ENCODE assay signal across 20 cellular contexts in genomic region chr22:38348751-38349496, GRCh38. TPM values are rescaled to one million over a fixed set of nuclear protein-coding genes. Genes with fewer than 3 reads are reported as not detected.
DNase-seq lines count a peak whose midpoint lies in the region; ATAC-seq and TF ChIP-seq lines count a peak whose summit lies in the region.
"Had no signal": no experiment of that assay in that cellular context is flagged by ENCODE, and none has a peak within 500 bp of the region (broad histone marks: within the 10 kb centered on the region; RNA-seq: fewer than 3 reads in every experiment).

No MANE protein-coding gene starts in this region.

- H4K20me1 ChIP-seq in BLaER1 treated with 17β-estradiol and CSF1 and Interleukin-3, amounts not matched to agents 10 nM and 100 nM = peaks cover 0 to 20% (median 0%) of the 10 kb centered on the region in 11 experiments; a peak in 5 of 22 replicates
- H4K20me1 ChIP-seq in osteoblast (ENCODE audit: insufficient read depth, low read length) = peaks cover 2% of the 10 kb centered on the region

- DNase-seq in chondrocyte (ENCODE audit: low spot score) = peak; percentile 63
- DNase-seq in osteoblast (ENCODE audit: insufficient read length, low spot score, missing footprints) = peak; percentile 18
- DNase-seq in activated CD4-positive, CD25-positive, alpha-beta regulatory T cell treated with anti-CD3 and anti-CD28 coated beads, Interleukin-2, amount 50 U/mL, for 72 hours = no peak
- DNase-seq in effector memory CD4-positive, alpha-beta T cell = no peak
- DNase-seq: activated CD4-positive, alpha-beta memory T cell treated with anti-CD3 and anti-CD28 coated beads, Interleukin-2, amount 10 ng/mL, durations not matched to agents 7 days and 5 days; activated naive CD4-positive, alpha-beta T cell; BE2C; effector CD4-positive, alpha-beta T cell; GOT3; NCI-H1048; NCI-H2171 treated with DMSO at 0.1 percent for 48 hours; stimulated activated naive CD4-positive, alpha-beta T cell treated with Interleukin-2 at 50 U/mL for 16 hours had no signal

- H3K9ac ChIP-seq in BLaER1 treated with 17β-estradiol and CSF1 and Interleukin-3, amounts not matched to agents 10 nM and 100 nM = no peak overlapping the region

- ATAC-seq in GM21528 (IDR thresholded peaks at IDR 0.05; ENCODE audit: low FRiP score, unreplicated experiment) (no peak), HG03460 (IDR thresholded peaks at IDR 0.05; ENCODE audit: unreplicated experiment) (no peak)

- no peak overlapping the region for H3K4me3 ChIP-seq in BLaER1 treated with 17β-estradiol and CSF1 and Interleukin-3, amounts not matched to agents 10 nM and 100 nM
- H3K4me3 ChIP-seq in HEK293 (ENCODE audit: low read depth, low read length) (no peak overlapping the region), osteoblast (ENCODE audit: insufficient read depth, low read length) (no peak overlapping the region)
- no peak overlapping the region for H3K4me3 ChIP-seq in effector memory CD4-positive, alpha-beta T cell (ENCODE audit: insufficient read depth, low read depth, low read length, poor library complexity, severe bottlenecking)
- H3K4me3 ChIP-seq: breast epithelium, skin epidermis, uterus had no signal

- H3K36me3 Mint-ChIP-seq in chondrocyte (ENCODE audit: low read depth) = no peaks in the 10 kb centered on the region

- H3K9me3 Mint-ChIP-seq in chondrocyte (ENCODE audit: low read depth) = no peaks in the 10 kb centered on the region
- H3K9me3 Mint-ChIP-seq: activated CD4-positive, alpha-beta memory T cell treated with anti-CD3 and anti-CD28 coated beads, Interleukin-2, amount 10 ng/mL, durations not matched to agents 7 days and 5 days had no signal

- no peak for TF ChIP-seq CTCF in HEK293 (tag by site-specific recombination; IDR thresholded peaks at IDR 0.05)
- TF ChIP-seq CTCF in chondrocyte (IDR thresholded peaks at IDR 0.05) = no peak
- TF ChIP-seq CTCF in osteoblast (IDR thresholded peaks at IDR 0.05; ENCODE audit: extremely low read depth, low read depth, low read length) = no peak

- no peak overlapping the region for H3K4me3 Mint-ChIP-seq in chondrocyte (ENCODE audit: unreplicated experiment)
- H3K4me3 Mint-ChIP-seq: activated CD4-positive, alpha-beta memory T cell treated with anti-CD3 and anti-CD28 coated beads, Interleukin-2, amount 10 ng/mL, durations not matched to agents 7 days and 5 days had no signal

- H2AFZ ChIP-seq in osteoblast (ENCODE audit: low read length) = no peak overlapping the region

- H3K9me3 ChIP-seq in BLaER1 treated with 17β-estradiol and CSF1 and Interleukin-3, amounts not matched to agents 10 nM and 100 nM (replicated peaks in 1 of 11) = no peaks in the 10 kb centered on the region
- H3K9me3 ChIP-seq in HEK293 (ENCODE audit: control insufficient read depth, insufficient read depth, low read depth, low read length) (no peaks in the 10 kb centered on the region), osteoblast (ENCODE audit: low read depth, low read length) (no peaks in the 10 kb centered on the region)
- H3K9me3 ChIP-seq in effector memory CD4-positive, alpha-beta T cell (ENCODE audit: control insufficient read depth, low read length) = no peaks in the 10 kb centered on the region
- H3K9me3 ChIP-seq: BE2C, breast epithelium, neutrophil, uterus had no signal

- POLR2A ChIA-PET in HEK293 (lab: Yijun Ruan, JAX) = no interaction called here

- no peak overlapping the region for H3K27ac Mint-ChIP-seq in chondrocyte (ENCODE audit: unreplicated experiment)
- H3K27ac Mint-ChIP-seq: activated CD4-positive, alpha-beta memory T cell treated with anti-CD3 and anti-CD28 coated beads, Interleukin-2, amount 10 ng/mL, durations not matched to agents 7 days and 5 days had no signal

- H3K79me2 ChIP-seq in osteoblast (ENCODE audit: insufficient read depth, low read length) = no peaks in the 10 kb centered on the region

- H3K4me1 ChIP-seq in BLaER1 treated with 17β-estradiol and CSF1 and Interleukin-3, amounts not matched to agents 10 nM and 100 nM = peaks cover 0 to 56% (median 48%) of the 10 kb centered on the region in 10 experiments; a peak in 17 of 20 replicates
- H3K4me1 ChIP-seq in HEK293 (ENCODE audit: control insufficient read depth, insufficient read depth, low read length) (no peaks in the 10 kb centered on the region), osteoblast (ENCODE audit: insufficient read depth, low read length) (peaks cover 5% of the 10 kb centered on the region)
- H3K4me1 ChIP-seq in effector memory CD4-positive, alpha-beta T cell (ENCODE audit: control insufficient read depth, insufficient read depth, low read length, poor library complexity, severe bottlenecking) = peaks cover 6% of the 10 kb centered on the region
- H3K4me1 ChIP-seq: BE2C, breast epithelium, uterus had no signal

- CTCF ChIA-PET in HEK293 (lab: Yijun Ruan, JAX) = interaction anchor here (0.6 to 1.6 kb wide), 7 partner anchors 86 to 297 kb away, joined by 3 to 10 read pairs (median 4); no protein-coding TSS in a partner anchor

- no peak overlapping the region for H3K27ac ChIP-seq in BLaER1 treated with 17β-estradiol and CSF1 and Interleukin-3, amounts not matched to agents 10 nM and 100 nM
- H3K27ac ChIP-seq in HEK293 (ENCODE audit: extremely low read depth, low read depth, low read length) = no peak overlapping the region
- H3K27ac ChIP-seq in osteoblast (ENCODE audit: low read depth, low read length) = no peak overlapping the region
- H3K27ac ChIP-seq in effector memory CD4-positive, alpha-beta T cell (ENCODE audit: insufficient read depth, low read length, poor library complexity, severe bottlenecking) = no peak overlapping the region
- H3K27ac ChIP-seq: breast epithelium, neutrophil, uterus had no signal

- H3K4me1 Mint-ChIP-seq in chondrocyte (ENCODE audit: low read depth) = no peaks in the 10 kb centered on the region
- H3K4me1 Mint-ChIP-seq: activated CD4-positive, alpha-beta memory T cell treated with anti-CD3 and anti-CD28 coated beads, Interleukin-2, amount 10 ng/mL, durations not matched to agents 7 days and 5 days had no signal

- no peaks in the 10 kb centered on the region for H3K27me3 Mint-ChIP-seq in chondrocyte (ENCODE audit: low read depth)
- H3K27me3 Mint-ChIP-seq: activated CD4-positive, alpha-beta memory T cell treated with anti-CD3 and anti-CD28 coated beads, Interleukin-2, amount 10 ng/mL, durations not matched to agents 7 days and 5 days had no signal

- peaks cover 0 to 40% (median 0%) of the 10 kb centered on the region in 11 experiments; a peak in 4 of 22 replicates for H3K27me3 ChIP-seq in BLaER1 treated with 17β-estradiol and CSF1 and Interleukin-3, amounts not matched to agents 10 nM and 100 nM
- no peaks in the 10 kb centered on the region for H3K27me3 ChIP-seq in osteoblast (ENCODE audit: insufficient read depth, low read length)
- no peaks in the 10 kb centered on the region for H3K27me3 ChIP-seq in effector memory CD4-positive, alpha-beta T cell (replicated peaks; ENCODE audit: control insufficient read depth, insufficient read depth, low read length, poor library complexity, severe bottlenecking)
- H3K27me3 ChIP-seq: BE2C, breast epithelium, uterus had no signal

- H3K4me2 ChIP-seq in BLaER1 treated with 17β-estradiol and CSF1 and Interleukin-3, amounts not matched to agents 10 nM and 100 nM = peak overlapping the region in 7 of 11 experiments; percentile 4 to 82 (median 37); a peak in 7 of 22 replicates
- no peak overlapping the region for H3K4me2 ChIP-seq in osteoblast (ENCODE audit: insufficient read depth, low read length)

- H3K36me3 ChIP-seq in BLaER1 treated with 17β-estradiol and CSF1 and Interleukin-3, amounts not matched to agents 10 nM and 100 nM = no peaks in the 10 kb centered on the region
- H3K36me3 ChIP-seq in HEK293 (ENCODE audit: control insufficient read depth in 2 of 2, insufficient read depth in 1 of 2, low read length in 2 of 2) (peaks cover 0 to 2% of the 10 kb centered on the region in 2 experiments; a peak in 2 of 3 replicates), osteoblast (ENCODE audit: insufficient read depth, low read length) (no peaks in the 10 kb centered on the region)
- no peaks in the 10 kb centered on the region for H3K36me3 ChIP-seq in effector memory CD4-positive, alpha-beta T cell (ENCODE audit: control insufficient read depth, insufficient read depth, low read length)
- H3K36me3 ChIP-seq: BE2C, breast epithelium, uterus had no signal

TF ChIP-seq in HEK293, 187 proteins besides CTCF, POLR2A, EP300 and RAD21:
- TF ChIP-seq GLIS1 (tag by site-specific recombination; IDR thresholded peaks at IDR 0.05) (no peak), ZNF433 (tag by site-specific recombination; IDR thresholded peaks at IDR 0.05; ENCODE audit: low read depth) (no peak), HIC1 (tag by site-specific recombination; IDR thresholded peaks at IDR 0.05) (peak; percentile 33; the same call in 1 of the 2 replicates), IKZF3 (tag by site-specific recombination; IDR thresholded peaks at IDR 0.05) (no peak), ZNF24 (tag by site-specific recombination; IDR thresholded peaks at IDR 0.05) (no peak), ZBTB21 (tag by site-specific recombination; IDR thresholded peaks at IDR 0.05) (no peak), ZNF350 (tag by site-specific recombination; IDR thresholded peaks at IDR 0.05) (no peak), ZSCAN4 (tag by site-specific recombination; IDR thresholded peaks at IDR 0.05) (no peak)

RNA-seq across cellular contexts. Expression of gene CSNK1E, which starts 31.7 kb away (rescaled TPM):
- 126 to 132 TPM (median 129 TPM) in 3 replicates for total RNA-seq in chondrocyte
- 142 and 152 TPM in 2 replicates for total RNA-seq in osteoblast

Comparison
In these comparisons a context has a peak if more than half of its experiments do, and no peak if none do; other contexts are left out.
1. DNase-seq: peak in chondrocyte (single experiment) and osteoblast (single experiment); none in activated CD4-positive, CD25-positive, alpha-beta regulatory T cell treated with anti-CD3 and anti-CD28 coated beads, Interleukin-2, amount 50 U/mL, for 72 hours (single experiment) and effector memory CD4-positive, alpha-beta T cell (0 of 3).